Comparison of ENCODE assay signal across 7 cellular contexts in the genomic region with DNA sequence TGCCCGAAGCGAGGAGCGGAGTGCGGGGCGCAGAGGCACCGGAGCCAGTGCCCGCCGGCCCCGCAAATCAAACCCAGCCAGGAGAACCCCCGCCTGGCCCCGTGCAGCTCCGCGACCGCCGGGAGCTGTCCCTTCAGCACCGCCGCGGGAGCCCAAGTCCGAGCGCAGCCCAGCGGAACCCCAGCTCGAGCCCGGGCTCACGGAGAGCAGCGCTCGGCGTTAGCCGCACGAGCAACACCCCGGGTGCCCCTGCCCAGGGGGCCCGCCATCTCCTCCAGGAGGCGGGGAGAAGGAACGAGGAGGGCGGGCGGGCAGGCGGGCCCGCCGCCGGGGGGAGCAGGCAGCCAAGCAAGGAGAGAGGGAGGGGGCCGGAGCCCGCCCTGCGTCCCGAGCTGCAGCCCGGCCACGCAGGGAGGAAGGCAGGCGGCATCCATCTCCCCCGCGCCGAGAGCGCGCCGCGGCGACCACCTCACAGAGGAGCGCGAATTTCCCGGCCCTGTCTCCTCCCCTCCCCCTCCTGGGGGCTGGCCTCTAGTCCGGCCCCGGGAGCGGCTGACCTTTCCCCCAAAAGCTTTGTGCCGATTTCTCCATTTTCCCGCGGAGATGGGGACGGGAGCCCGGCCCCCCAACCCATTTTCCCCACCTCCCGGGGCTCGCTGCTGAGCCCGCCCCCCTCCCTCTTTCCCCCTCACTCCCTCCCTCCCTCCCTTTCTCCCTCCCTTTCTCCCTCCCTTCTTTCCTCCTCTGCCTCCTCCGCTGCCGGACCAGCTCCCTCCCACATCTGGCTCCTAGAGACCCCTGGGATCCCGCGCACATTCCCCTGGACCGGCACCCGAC. TPM values are rescaled to one million over a fixed set of nuclear protein-coding genes. Genes with fewer than 3 reads are reported as not detected.
A peak's percentile ranks its signal among the peaks of the same experiment; 100 is the strongest.
DNase-seq lines count a peak whose midpoint lies in the region; ATAC-seq, FAIRE-seq and TF ChIP-seq lines count a peak whose summit lies in the region.

No MANE protein-coding gene starts in this region.

- H3K27ac ChIP-seq in IMR-90 (ENCODE audit: insufficient read depth, low read length) (no peak overlapping the region), esophagus squamous epithelium (no peak overlapping the region), suprapubic skin (no peak overlapping the region)

- H3K9me3 ChIP-seq in IMR-90 (ENCODE audit: control insufficient read depth, insufficient read depth, low read length) (peaks cover 2% of the 10 kb centered on the region; the same call in 1 of the 2 replicates), esophagus squamous epithelium (no peaks in the 10 kb centered on the region), suprapubic skin (no peaks in the 10 kb centered on the region)

- H3K79me1 ChIP-seq in IMR-90 (ENCODE audit: low read depth in 1 of 2, low read length in 2 of 2) = no peaks in the 10 kb centered on the region

- TF ChIP-seq POLR2A in GM12892 (IDR thresholded peaks at IDR 0.05; ENCODE audit: low read depth, low read length) = no peak
- TF ChIP-seq POLR2A in IMR-90 (IDR thresholded peaks at IDR 0.05; ENCODE audit: low read depth, low read length) = no peak
- TF ChIP-seq POLR2A in esophagus squamous epithelium (IDR thresholded peaks at IDR 0.05) = no peak
- TF ChIP-seq POLR2A in suprapubic skin (IDR thresholded peaks at IDR 0.05) = no peak

- no peak for FAIRE-seq in GM12892 (lab: Jason Lieb, UNC)

- peak; percentile 92 for ATAC-seq in IMR-90 (ENCODE audit: low read depth)

- no peak overlapping the region for H4K91ac ChIP-seq in IMR-90 (ENCODE audit: insufficient read depth, low read depth, low read length)

- BruUV-seq in IMR-90 (replicated peaks; lab: Mats Ljungman, UMichigan) = no TSS peak

- no peak overlapping the region for H2BK5ac ChIP-seq in IMR-90 (ENCODE audit: low read depth, low read length, poor library complexity, severe bottlenecking)

- no peak overlapping the region for H3K27ac Mint-ChIP-seq in activated CD4-positive, alpha-beta T cell treated with anti-CD3 and anti-CD28 coated beads, Interleukin-2, amount 10 ng/mL, durations not matched to agents 7 days and 5 days

- no peaks in the 10 kb centered on the region for H3K36me3 ChIP-seq in IMR-90 (ENCODE audit: control insufficient read depth, insufficient read depth, low read length)
- H3K36me3 ChIP-seq in esophagus squamous epithelium = no peaks in the 10 kb centered on the region
- no peaks in the 10 kb centered on the region for H3K36me3 ChIP-seq in suprapubic skin

- H3K4me3 Mint-ChIP-seq in activated CD4-positive, alpha-beta T cell treated with anti-CD3 and anti-CD28 coated beads, Interleukin-2, amount 10 ng/mL, durations not matched to agents 7 days and 5 days = no peak overlapping the region

- H4K5ac ChIP-seq in IMR-90 (ENCODE audit: low read depth, low read length) = no peak overlapping the region

- H2AFZ ChIP-seq in IMR-90 (replicated peaks; ENCODE audit: low read length, poor library complexity) = peak overlapping the region; percentile 73

- no peak overlapping the region for H3K23ac ChIP-seq in IMR-90 (ENCODE audit: low read depth, low read length)

- in situ Hi-C loops in IMR-90 (cut with MboI; ENCODE audit: low sequenced_read_pairs) = loop anchor here (5.0 kb wide), 1 partner anchor 242 kb away; no protein-coding TSS in a partner anchor

- H3K4me1 ChIP-seq in IMR-90 (ENCODE audit: control insufficient read depth, insufficient read depth, low read length) = no peaks in the 10 kb centered on the region
- H3K4me1 ChIP-seq in esophagus squamous epithelium = peaks cover 9 to 34% (median 19%) of the 10 kb centered on the region in 3 donors
- H3K4me1 ChIP-seq in suprapubic skin = peaks cover 18% of the 10 kb centered on the region

- DNase-seq in GM12892 (ENCODE audit: insufficient read length) (peak; percentile 68), IMR-90 (peak; percentile 69), esophagus squamous epithelium (lab: John Stamatoyannopoulos, UW) (no peak), myocyte (ENCODE audit: low read depth) (peak; percentile 84), suprapubic skin (ENCODE audit: low spot score in 2 of 2) (peak; percentile 40 to 80), SKM-1 treated with dmso at 0.1 percent for 144 hours (lab: John Stamatoyannopoulos, UW; ENCODE audit: unreplicated experiment) (no peak)
- DNase-seq in activated CD4-positive, alpha-beta T cell treated with anti-CD3 and anti-CD28 coated beads, Interleukin-2, amount 10 ng/mL, durations not matched to agents 7 days and 5 days = peak; percentile 51

- H2AK5ac ChIP-seq in IMR-90 (ENCODE audit: low read depth, low read length) = no peak overlapping the region

- H3K4me3 ChIP-seq in IMR-90 (ENCODE audit: insufficient read depth, low read depth, low read length) = peak overlapping the region; percentile 10; the same call in 1 of the 2 replicates
- peak overlapping the region; percentile 11 to 63 (median 32) for H3K4me3 ChIP-seq in esophagus squamous epithelium
- peak overlapping the region; percentile 43 for H3K4me3 ChIP-seq in suprapubic skin

- H3K27me3 ChIP-seq in IMR-90 (ENCODE audit: control insufficient read depth, insufficient read depth, low read length) = peaks cover 66% of the 10 kb centered on the region
- peaks cover 3 to 93% (median 16%) of the 10 kb centered on the region in 4 donors for H3K27me3 ChIP-seq in esophagus squamous epithelium
- H3K27me3 ChIP-seq in suprapubic skin = peaks cover 83% of the 10 kb centered on the region

- no peak for TF ChIP-seq EP300 in suprapubic skin (IDR thresholded peaks at IDR 0.05)

- H3K36me3 Mint-ChIP-seq in activated CD4-positive, alpha-beta T cell treated with anti-CD3 and anti-CD28 coated beads, Interleukin-2, amount 10 ng/mL, durations not matched to agents 7 days and 5 days (ENCODE audit: low read depth) = peaks cover 2% of the 10 kb centered on the region

- H2AK9ac ChIP-seq in IMR-90 (replicated peaks; ENCODE audit: low read depth, low read length, poor library complexity) = no peak overlapping the region

- dilution Hi-C loops in IMR-90 (cut with HindIII; ENCODE audit: low sequenced_read_pairs, unreplicated experiment) = loop anchor here (25.0 kb wide), 1 partner anchor 252 kb away; no protein-coding TSS in a partner anchor

- TF ChIP-seq CTCF in IMR-90 (conservative IDR thresholded peaks at IDR 0.05; ENCODE audit: low read depth, low read length) = no peak
- no peak for TF ChIP-seq CTCF in esophagus squamous epithelium (IDR thresholded peaks at IDR 0.05)
- no peak for TF ChIP-seq CTCF in suprapubic skin (IDR thresholded peaks at IDR 0.05)

- no peak overlapping the region for H2BK120ac ChIP-seq in IMR-90 (ENCODE audit: low read depth, low read length)

- no peak overlapping the region for H3K14ac ChIP-seq in IMR-90 (replicated peaks; ENCODE audit: low read depth, low read length)

- no peaks in the 10 kb centered on the region for H3K9me1 ChIP-seq in IMR-90 (ENCODE audit: insufficient read depth, low read length)

- H3K56ac ChIP-seq in IMR-90 (ENCODE audit: extremely low read depth, insufficient read depth, low read length) = no peak overlapping the region

- POLR2A ChIA-PET in IMR-90 (lab: Charles Lee; ENCODE audit: unreplicated experiment) = no interaction called here
- POLR2A ChIA-PET in activated CD4-positive, alpha-beta T cell treated with anti-CD3 and anti-CD28 coated beads, Interleukin-2, amount 10 ng/mL, durations not matched to agents 7 days and 5 days (lab: Charles Lee) = interaction anchor here (1.0 kb wide), 1 partner anchor 16 kb away, joined by 3 read pairs; the partner anchor contains the start of gene MYOD1

- H3K27me3 Mint-ChIP-seq in activated CD4-positive, alpha-beta T cell treated with anti-CD3 and anti-CD28 coated beads, Interleukin-2, amount 10 ng/mL, durations not matched to agents 7 days and 5 days = peaks cover 47% of the 10 kb centered on the region

- no peaks in the 10 kb centered on the region for H3K9me3 Mint-ChIP-seq in activated CD4-positive, alpha-beta T cell treated with anti-CD3 and anti-CD28 coated beads, Interleukin-2, amount 10 ng/mL, durations not matched to agents 7 days and 5 days

- H2BK15ac ChIP-seq in IMR-90 (ENCODE audit: low read depth, low read length) = no peak overlapping the region

- H3K4me1 Mint-ChIP-seq in activated CD4-positive, alpha-beta T cell treated with anti-CD3 and anti-CD28 coated beads, Interleukin-2, amount 10 ng/mL, durations not matched to agents 7 days and 5 days = peaks cover 3% of the 10 kb centered on the region

- 0 out of 2 replicates have a peak, but pooled peaks have one; percentile 14 for TF ChIP-seq RAD21 in IMR-90 (IDR thresholded peaks at IDR 0.05; ENCODE audit: low read length)

- no peak overlapping the region for H2BK20ac ChIP-seq in IMR-90 (ENCODE audit: low read depth, low read length)

- 0% methylated on average over 9 of the region's 74 CpGs; no CpG with 5 or more reads in 1 of the 2 experiments for WGBS in IMR-90 (ENCODE audit: extremely low coverage in 2 of 2, insufficient read length in 1 of 2), 2 experiments
- WGBS in esophagus squamous epithelium, 2 donors = 5 to 13% methylated on average over 3 to 11 of the region's 74 CpGs
- WGBS in suprapubic skin = 3% methylated on average over 16 of the region's 74 CpGs

- CTCF ChIA-PET in IMR-90 (lab: Yijun Ruan, JAX) = interaction anchor here (0.8 to 8.0 kb wide), 2 partner anchors 13 to 242 kb away, joined by 3 to 158 read pairs; no protein-coding TSS in a partner anchor
- CTCF ChIA-PET in activated CD4-positive, alpha-beta T cell treated with anti-CD3 and anti-CD28 coated beads, Interleukin-2, amount 10 ng/mL, durations not matched to agents 7 days and 5 days (lab: Charles Lee) = interaction anchor here (0.8 kb wide), 1 partner anchor 243 kb away, joined by 4 read pairs; no protein-coding TSS in a partner anchor

- H3K4ac ChIP-seq in IMR-90 (ENCODE audit: low read depth, low read length) = no peak overlapping the region

- 0 out of 2 replicates have a peak, but pooled peaks cover 6% of the 10 kb centered on the region for H4K20me1 ChIP-seq in IMR-90 (ENCODE audit: insufficient read depth, low read length)

- H3K18ac ChIP-seq in IMR-90 (ENCODE audit: low read depth, low read length) = no peak overlapping the region

- H3K9ac ChIP-seq in IMR-90 (ENCODE audit: low read depth, low read length) = no peak overlapping the region

- peak overlapping the region; percentile 54 for H3K4me2 ChIP-seq in IMR-90 (ENCODE audit: low read depth, low read length)

- no peak overlapping the region for H4K8ac ChIP-seq in IMR-90 (ENCODE audit: low read depth in 2 of 2, low read length in 2 of 2)

- intact Hi-C loops in IMR-90 (cut with micrococcal nuclease) = loop anchor here (5.0 to 10.0 kb wide), 3 partner anchors 87 to 590 kb away; partner anchors contain the start of genes GTF2H1, HPS5 and SAAL1
- intact Hi-C loops in esophagus squamous epithelium (cut with DNase I) = loop anchor here (5.0 kb wide), 1 partner anchor 242 kb away; no protein-coding TSS in a partner anchor

RNA-seq across cellular contexts. Expression of gene KCNC1, which starts 0.6 kb away (rescaled TPM):
- 0.47 TPM for polyA plus RNA-seq in GM12892 (2012; ENCODE audit: missing spikeins)
- total RNA-seq in IMR-90 (2012; rRNA removed) (not detected in 2 replicates), esophagus squamous epithelium (not detected), myocyte (0.27 and 0.57 TPM in 2 replicates), suprapubic skin (not detected)
- 0.03 and 0.11 TPM in 2 replicates for polyA plus RNA-seq in IMR-90 (2012; rRNA removed)
- polyA plus RNA-seq in IMR-90 (2012; cell fraction: cytosol; rRNA removed) = 0.02 and 0.10 TPM in 2 replicates
- polyA plus RNA-seq in IMR-90 (2012; cell fraction: nucleus; rRNA removed; ENCODE audit: low replicate concordance) = 0.11 and 0.22 TPM in 2 replicates
- total RNA-seq in activated CD4-positive, alpha-beta T cell treated with anti-CD3 and anti-CD28 coated beads, Interleukin-2, amount 10 ng/mL, durations not matched to agents 7 days and 5 days = not detected
- polyA plus RNA-seq in myocyte (2012) = 0.54 TPM

RNA-seq across cellular contexts. Expression of gene MYOD1, which starts 15.8 kb away (rescaled TPM):
- not detected for polyA plus RNA-seq in GM12892 (2012; ENCODE audit: missing spikeins)
- total RNA-seq in IMR-90 (2012; rRNA removed) (not detected in 2 replicates), esophagus squamous epithelium (not detected), myocyte (398 and 510 TPM in 2 replicates), suprapubic skin (not detected)
- not detected in 2 replicates for polyA plus RNA-seq in IMR-90 (2012; rRNA removed)
- polyA plus RNA-seq in IMR-90 (2012; cell fraction: cytosol; rRNA removed) = not detected in 2 replicates
- polyA plus RNA-seq in IMR-90 (2012; cell fraction: nucleus; rRNA removed; ENCODE audit: low replicate concordance) = not detected in 2 replicates
- total RNA-seq in activated CD4-positive, alpha-beta T cell treated with anti-CD3 and anti-CD28 coated beads, Interleukin-2, amount 10 ng/mL, durations not matched to agents 7 days and 5 days = not detected
- polyA plus RNA-seq in myocyte (2012) = 97.5 TPM

Comparison
In these comparisons a context has a peak if more than half of its experiments do, and no peak if none do; other contexts are left out.
1. DNase-seq: peak in GM12892 (single experiment), IMR-90 (single experiment), activated CD4-positive, alpha-beta T cell treated with anti-CD3 and anti-CD28 coated beads, Interleukin-2, amount 10 ng/mL, durations not matched to agents 7 days and 5 days (single experiment), myocyte (single experiment) and suprapubic skin (2 of 2); none in esophagus squamous epithelium (single experiment) and SKM-1 treated with dmso at 0.1 percent for 144 hours (single experiment).
2. RNA of gene MYOD1, which starts 15.8 kb away (total RNA-seq): 398 to 510 TPM in myocyte; not detected in IMR-90, not detected in activated CD4-positive, alpha-beta T cell treated with anti-CD3 and anti-CD28 coated beads, Interleukin-2, amount 10 ng/mL, durations not matched to agents 7 days and 5 days, not detected in esophagus squamous epithelium and not detected in suprapubic skin; every median in the first group is over 100 times any median in the second.
3. Peak in every context shown above with its lines, with median percentiles within 50 percentile points of each other: H3K4me3 ChIP-seq.